In the genomic region with DNA sequence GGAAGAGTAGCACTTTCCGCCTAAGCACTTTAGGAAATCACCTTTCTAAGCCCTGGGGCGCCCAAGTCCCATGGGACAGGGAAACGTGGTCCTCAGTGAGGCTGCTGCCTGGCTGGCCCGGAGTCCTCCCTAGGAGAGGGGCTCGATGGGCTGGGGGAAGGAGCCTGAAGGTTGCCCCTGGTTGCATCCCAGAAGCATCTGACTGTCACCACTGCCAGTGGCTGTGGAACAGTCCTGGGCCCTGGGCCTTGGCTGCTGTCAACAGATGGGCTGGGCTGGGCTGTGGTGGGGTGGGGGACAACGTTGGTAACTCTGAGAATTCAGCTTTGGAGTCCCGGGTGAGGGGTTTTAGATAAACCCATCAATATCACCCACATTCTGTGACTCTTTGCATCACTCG, we compare ENCODE assay signal across 15 cellular contexts. TPM values are rescaled to one million over a fixed set of nuclear protein-coding genes. Genes with fewer than 3 reads are reported as not detected.
DNase-seq lines count a peak whose midpoint lies in the region; ATAC-seq and TF ChIP-seq lines count a peak whose summit lies in the region.
"Had no signal": no experiment of that assay in that cellular context is flagged by ENCODE, and none has a peak within 500 bp of the region (broad histone marks: within the 10 kb centered on the region; RNA-seq: fewer than 3 reads in every experiment).

No MANE protein-coding gene starts in this region.

- H3K4me3 ChIP-seq in lung (no peak overlapping the region), upper lobe of left lung (no peak overlapping the region)

- no peak for DNase-seq in Right ventricle myocardium superior
- no peak for DNase-seq in left cardiac atrium
- no peak for DNase-seq in epithelial cell of prostate (ENCODE audit: low read depth, low spot score)
- DNase-seq in lung (ENCODE audit: low spot score): no peak
- no peak for DNase-seq in upper lobe of left lung
- DNase-seq in glutamatergic neuron: no peak
- no peak for DNase-seq in stimulated activated CD4-positive, alpha-beta T cell treated with anti-CD3 and anti-CD28 coated beads, Interleukin-12 subunit alpha, Interleukin-12 subunit beta, amount 100 ng/mL, for 4 hours
- no peak for DNase-seq in 8988T
- DNase-seq: ACHN; CD4-positive, alpha-beta T cell; DMS79 treated with DMSO at 0.1 percent for 48 hours; KG1; NCI-H1092 had no signal

- no peak for TF ChIP-seq POLR2A in upper lobe of left lung (IDR thresholded peaks at IDR 0.05)

- H3K27ac Mint-ChIP-seq in glutamatergic neuron (ENCODE audit: unreplicated experiment): no peak overlapping the region
- H3K27ac Mint-ChIP-seq: B cell; CD4-positive, alpha-beta T cell had no signal

- H3K4me1 Mint-ChIP-seq in glutamatergic neuron (ENCODE audit: low read depth, unreplicated experiment): peaks cover 26% of the 10 kb centered on the region
- H3K4me1 Mint-ChIP-seq: B cell had no signal

- peaks cover 6% of the 10 kb centered on the region for H3K27me3 Mint-ChIP-seq in glutamatergic neuron (ENCODE audit: unreplicated experiment)
- H3K27me3 Mint-ChIP-seq: B cell; CD4-positive, alpha-beta T cell had no signal

- no peak overlapping the region for H3K4me3 Mint-ChIP-seq in glutamatergic neuron (ENCODE audit: unreplicated experiment)
- H3K4me3 Mint-ChIP-seq: B cell; CD4-positive, alpha-beta T cell had no signal

- intact Hi-C loops in Right ventricle myocardium superior (cut with DNase I): no loop called here
- intact Hi-C loops in left cardiac atrium (cut with DNase I): no loop called here

- H3K36me3 Mint-ChIP-seq in glutamatergic neuron (ENCODE audit: unreplicated experiment): peaks cover 28% of the 10 kb centered on the region

- no peak for TF ChIP-seq EP300 in upper lobe of left lung (IDR thresholded peaks at IDR 0.05)

- H3K9me3 ChIP-seq in lung (ENCODE audit: control insufficient read depth in 2 of 2, insufficient read depth in 1 of 2, low read length in 1 of 2) (peaks cover 0 to 3% of the 10 kb centered on the region in 2 donors), upper lobe of left lung (no peaks in the 10 kb centered on the region)

- H3K27ac ChIP-seq in epithelial cell of prostate (peak overlapping the region; percentile 17), lung (ENCODE audit: low read depth in 1 of 2, low read length in 1 of 2) (peak overlapping the region; percentile 14 to 28), upper lobe of left lung (peak overlapping the region in 3 of 4 donors; percentile 1 to 40 (median 9))
- H3K27ac ChIP-seq: HL-60 had no signal

- peak; percentile 5 for ATAC-seq in Right ventricle myocardium superior (ENCODE audit: poor library complexity)
- no peak for ATAC-seq in left cardiac atrium
- ATAC-seq in lung (ENCODE audit: insufficient read depth, low FRiP score): no peak
- no peak for ATAC-seq in upper lobe of left lung (ENCODE audit: low FRiP score in 2 of 2)

- peaks cover 12 to 50% of the 10 kb centered on the region in 2 donors for H3K36me3 ChIP-seq in lung (ENCODE audit: control insufficient read depth in 2 of 2, insufficient read depth in 2 of 2, low read length in 2 of 2)
- peaks cover 26 to 80% (median 60%) of the 10 kb centered on the region in 4 donors for H3K36me3 ChIP-seq in upper lobe of left lung

- TF ChIP-seq CTCF in lung (IDR thresholded peaks at IDR 0.05; ENCODE audit: control extremely low read depth, extremely low read depth): no peak
- no peak for TF ChIP-seq CTCF in upper lobe of left lung (IDR thresholded peaks at IDR 0.05)
- TF ChIP-seq CTCF in glutamatergic neuron (IDR thresholded peaks at IDR 0.05; ENCODE audit: partially characterized antibody, unreplicated experiment): no peak

- 86 to 91% methylated on average over 8 of the region's 8 CpGs for WGBS in lung, 2 donors
- 86 to 91% methylated on average over 4 to 6 of the region's 8 CpGs for WGBS in upper lobe of left lung, 2 donors

- H3K4me1 ChIP-seq in lung (ENCODE audit: control insufficient read depth in 2 of 2, insufficient read depth in 2 of 2, low read length in 2 of 2) (peaks cover 0 to 6% of the 10 kb centered on the region in 2 donors), upper lobe of left lung (peaks cover 0 to 12% (median 9%) of the 10 kb centered on the region in 4 donors)

- H3K27me3 ChIP-seq in lung (ENCODE audit: control insufficient read depth, insufficient read depth): no peaks in the 10 kb centered on the region
- no peaks in the 10 kb centered on the region for H3K27me3 ChIP-seq in upper lobe of left lung

- H3K9me3 Mint-ChIP-seq in glutamatergic neuron (ENCODE audit: unreplicated experiment): peaks cover 3% of the 10 kb centered on the region
- H3K9me3 Mint-ChIP-seq: CD4-positive, alpha-beta T cell had no signal

RNA-seq across cellular contexts. Expression of a gene that starts 22.5 kb away (rescaled TPM):
- total RNA-seq in Right ventricle myocardium superior (69.8 TPM), left cardiac atrium (10 to 100 TPM; 43.2 to 51.7 TPM), lung (10 to 100 TPM; 18.2 to 34.9 TPM), upper lobe of left lung (10 to 100 TPM; 12.7 to 29.4 (median 24.3) TPM), glutamatergic neuron (ENCODE audit: unreplicated experiment) (36.1 TPM)
- polyA plus RNA-seq in lung: 10 to 100 TPM; 17.7 to 22.9 TPM
